In genomic region chr4:112029642-112030235, GRCh38 we compare ENCODE assay signal across 1 cellular context.
TF ChIP-seq lines count a peak whose summit lies in the region.

No MANE protein-coding gene starts in this region.

TF ChIP-seq in HEK293, 187 proteins besides CTCF, POLR2A, EP300 and RAD21 (continued from another document and continues in another):
- TF ChIP-seq ZBTB44 (tag by site-specific recombination; IDR thresholded peaks at IDR 0.05) (no peak), GLIS2 (tag by site-specific recombination; IDR thresholded peaks at IDR 0.05) (no peak), ZNF335 (tag by site-specific recombination; conservative IDR thresholded peaks at IDR 0.05) (peak; percentile 28; the same call in 1 of the 2 replicates), ZNF654 (tag by site-specific recombination; IDR thresholded peaks at IDR 0.05; ENCODE audit: low read depth) (peak; percentile 6; the same call in 1 of the 2 replicates), ZNF16 (tag by site-specific recombination; IDR thresholded peaks at IDR 0.05; ENCODE audit: low read depth) (no peak), PRDM10 (tag by site-specific recombination; IDR thresholded peaks at IDR 0.05) (peak; percentile 26; the same call in 1 of the 2 replicates), HOXC10 (CRISPR knock-in tag; IDR thresholded peaks at IDR 0.05) (no peak), ZNF423 (tag by site-specific recombination; IDR thresholded peaks at IDR 0.05) (no peak), ZNF24 (tag by site-specific recombination; IDR thresholded peaks at IDR 0.05) (no peak), ZNF704 (tag by site-specific recombination; IDR thresholded peaks at IDR 0.05) (no peak), YY2 (tag by site-specific recombination; IDR thresholded peaks at IDR 0.05) (no peak), ZNF155 (tag by site-specific recombination; IDR thresholded peaks at IDR 0.05) (no peak), ZNF488 (tag by site-specific recombination; IDR thresholded peaks at IDR 0.05) (no peak), ZNF362 (tag by site-specific recombination; IDR thresholded peaks at IDR 0.05) (peak; percentile 63; the same call in 1 of the 2 replicates), HOXD13 (CRISPR knock-in tag; IDR thresholded peaks at IDR 0.05; ENCODE audit: borderline replicate concordance) (no peak), ZNF600 (tag by site-specific recombination; IDR thresholded peaks at IDR 0.05) (peak; percentile 82), ZNF248 (tag by site-specific recombination; IDR thresholded peaks at IDR 0.05) (no peak), HOXA7 (CRISPR knock-in tag; IDR thresholded peaks at IDR 0.05; ENCODE audit: borderline replicate concordance) (no peak), SCRT2 (tag by site-specific recombination; IDR thresholded peaks at IDR 0.05) (no peak), ZNF398 (tag by site-specific recombination; IDR thresholded peaks at IDR 0.05) (no peak), GFI1B (tag by site-specific recombination; IDR thresholded peaks at IDR 0.05) (no peak), ZNF433 (tag by site-specific recombination; IDR thresholded peaks at IDR 0.05; ENCODE audit: low read depth) (no peak), ZBTB8A (tag by site-specific recombination; IDR thresholded peaks at IDR 0.05) (no peak), ZNF416 (tag by site-specific recombination; IDR thresholded peaks at IDR 0.05) (no peak), ZNF366 (tag by site-specific recombination; conservative IDR thresholded peaks at IDR 0.05) (no peak), ZNF629 (tag by site-specific recombination; IDR thresholded peaks at IDR 0.05) (no peak), SP7 (tag by site-specific recombination; IDR thresholded peaks at IDR 0.05) (peak; percentile 84), GLI2 (tag by site-specific recombination; IDR thresholded peaks at IDR 0.05; ENCODE audit: borderline replicate concordance, low read depth) (no peak), PRDM6 (tag by site-specific recombination; IDR thresholded peaks at IDR 0.05) (peak; percentile 62), OSR2 (tag by site-specific recombination; IDR thresholded peaks at IDR 0.05) (peak; percentile 87), ZNF843 (tag by site-specific recombination; IDR thresholded peaks at IDR 0.05) (no peak), ZEB2 (tag by site-specific recombination; IDR thresholded peaks at IDR 0.05) (peak; percentile 84), KLF17 (tag by site-specific recombination; IDR thresholded peaks at IDR 0.05) (no peak), ZNF2 (tag by site-specific recombination; IDR thresholded peaks at IDR 0.05) (no peak)
- TF ChIP-seq, protein P1, sequence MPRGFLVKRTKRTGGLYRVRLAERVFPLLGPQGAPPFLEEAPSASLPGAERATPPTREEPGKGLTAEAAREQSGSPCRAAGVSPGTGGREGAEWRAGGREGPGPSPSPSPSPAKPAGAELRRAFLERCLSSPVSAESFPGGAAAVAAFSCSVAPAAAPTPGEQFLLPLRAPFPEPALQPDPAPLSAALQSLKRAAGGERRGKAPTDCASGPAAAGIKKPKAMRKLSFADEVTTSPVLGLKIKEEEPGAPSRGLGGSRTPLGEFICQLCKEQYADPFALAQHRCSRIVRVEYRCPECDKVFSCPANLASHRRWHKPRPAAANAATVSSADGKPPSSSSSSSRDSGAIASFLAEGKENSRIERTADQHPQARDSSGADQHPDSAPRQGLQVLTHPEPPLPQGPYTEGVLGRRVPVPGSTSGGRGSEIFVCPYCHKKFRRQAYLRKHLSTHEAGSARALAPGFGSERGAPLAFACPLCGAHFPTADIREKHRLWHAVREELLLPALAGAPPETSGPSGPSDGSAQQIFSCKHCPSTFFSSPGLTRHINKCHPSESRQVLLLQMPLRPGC (tag by site-specific recombination; IDR thresholded peaks at IDR 0.05), result peak; percentile 54; the same call in 1 of the 2 replicates
- TF ChIP-seq, protein P2, sequence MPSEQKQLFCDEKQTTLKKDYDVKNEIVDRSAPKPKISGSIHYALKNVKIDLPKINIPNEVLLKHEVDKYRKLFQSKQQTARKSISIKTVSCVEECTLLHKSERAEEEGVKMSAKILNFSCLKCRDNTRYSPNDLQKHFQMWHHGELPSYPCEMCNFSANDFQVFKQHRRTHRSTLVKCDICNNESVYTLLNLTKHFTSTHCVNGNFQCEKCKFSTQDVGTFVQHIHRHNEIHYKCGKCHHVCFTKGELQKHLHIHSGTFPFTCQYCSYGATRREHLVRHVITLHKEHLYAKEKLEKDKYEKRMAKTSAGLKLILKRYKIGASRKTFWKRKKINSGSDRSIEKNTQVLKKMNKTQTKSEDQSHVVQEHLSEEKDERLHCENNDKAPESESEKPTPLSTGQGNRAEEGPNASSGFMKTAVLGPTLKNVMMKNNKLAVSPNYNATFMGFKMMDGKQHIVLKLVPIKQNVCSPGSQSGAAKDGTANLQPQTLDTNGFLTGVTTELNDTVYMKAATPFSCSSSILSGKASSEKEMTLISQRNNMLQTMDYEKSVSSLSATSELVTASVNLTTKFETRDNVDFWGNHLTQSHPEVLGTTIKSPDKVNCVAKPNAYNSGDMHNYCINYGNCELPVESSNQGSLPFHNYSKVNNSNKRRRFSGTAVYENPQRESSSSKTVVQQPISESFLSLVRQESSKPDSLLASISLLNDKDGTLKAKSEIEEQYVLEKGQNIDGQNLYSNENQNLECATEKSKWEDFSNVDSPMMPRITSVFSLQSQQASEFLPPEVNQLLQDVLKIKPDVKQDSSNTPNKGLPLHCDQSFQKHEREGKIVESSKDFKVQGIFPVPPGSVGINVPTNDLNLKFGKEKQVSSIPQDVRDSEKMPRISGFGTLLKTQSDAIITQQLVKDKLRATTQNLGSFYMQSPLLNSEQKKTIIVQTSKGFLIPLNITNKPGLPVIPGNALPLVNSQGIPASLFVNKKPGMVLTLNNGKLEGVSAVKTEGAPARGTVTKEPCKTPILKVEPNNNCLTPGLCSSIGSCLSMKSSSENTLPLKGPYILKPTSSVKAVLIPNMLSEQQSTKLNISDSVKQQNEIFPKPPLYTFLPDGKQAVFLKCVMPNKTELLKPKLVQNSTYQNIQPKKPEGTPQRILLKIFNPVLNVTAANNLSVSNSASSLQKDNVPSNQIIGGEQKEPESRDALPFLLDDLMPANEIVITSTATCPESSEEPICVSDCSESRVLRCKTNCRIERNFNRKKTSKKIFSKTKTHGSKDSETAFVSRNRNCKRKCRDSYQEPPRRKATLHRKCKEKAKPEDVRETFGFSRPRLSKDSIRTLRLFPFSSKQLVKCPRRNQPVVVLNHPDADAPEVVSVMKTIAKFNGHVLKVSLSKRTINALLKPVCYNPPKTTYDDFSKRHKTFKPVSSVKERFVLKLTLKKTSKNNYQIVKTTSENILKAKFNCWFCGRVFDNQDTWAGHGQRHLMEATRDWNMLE (tag by site-specific recombination; conservative IDR thresholded peaks at IDR 0.05; ENCODE audit: low read depth), result no peak
- TF ChIP-seq, protein P3, sequence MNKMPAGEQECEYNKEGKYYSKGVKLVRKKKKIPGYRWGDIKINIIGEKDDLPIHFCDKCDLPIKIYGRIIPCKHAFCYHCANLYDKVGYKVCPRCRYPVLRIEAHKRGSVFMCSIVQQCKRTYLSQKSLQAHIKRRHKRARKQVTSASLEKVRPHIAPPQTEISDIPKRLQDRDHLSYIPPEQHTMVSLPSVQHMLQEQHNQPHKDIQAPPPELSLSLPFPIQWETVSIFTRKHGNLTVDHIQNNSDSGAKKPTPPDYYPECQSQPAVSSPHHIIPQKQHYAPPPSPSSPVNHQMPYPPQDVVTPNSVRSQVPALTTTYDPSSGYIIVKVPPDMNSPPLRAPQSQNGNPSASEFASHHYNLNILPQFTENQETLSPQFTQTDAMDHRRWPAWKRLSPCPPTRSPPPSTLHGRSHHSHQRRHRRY (tag by site-specific recombination; IDR thresholded peaks at IDR 0.05), result no peak
